ENCODE assay signal across 8 cellular contexts in genomic region chr2:10412380-10412779, GRCh38. TPM values are rescaled to one million over a fixed set of nuclear protein-coding genes. Genes with fewer than 3 reads are reported as not detected.
DNase-seq lines count a peak whose midpoint lies in the region; ATAC-seq lines count a peak whose summit lies in the region.

No MANE protein-coding gene starts in this region.

- H3K4me1 Mint-ChIP-seq in T-helper 2 cell treated with Interferon-gamma antibody and Interleukin-4, amounts not matched to agents 5 μg/mL and 100 μg/mL, for 36 hours (ENCODE audit: low read depth): peaks cover 33% of the 10 kb centered on the region

- peaks cover 11% of the 10 kb centered on the region for H3K36me3 Mint-ChIP-seq in T-helper 2 cell treated with Interferon-gamma antibody and Interleukin-4, amounts not matched to agents 5 μg/mL and 100 μg/mL, for 36 hours (ENCODE audit: low read depth)

- H3K9me3 Mint-ChIP-seq in T-helper 2 cell treated with Interferon-gamma antibody and Interleukin-4, amounts not matched to agents 5 μg/mL and 100 μg/mL, for 36 hours: no peaks in the 10 kb centered on the region

- no peak overlapping the region for H3K27ac Mint-ChIP-seq in T-helper 2 cell treated with Interferon-gamma antibody and Interleukin-4, amounts not matched to agents 5 μg/mL and 100 μg/mL, for 36 hours

- DNase-seq in NCI-H1694 (lab: John Stamatoyannopoulos, UW) (peak; percentile 12), NCI-H1694 treated with DMSO at 0.1 percent for 48 hours (lab: John Stamatoyannopoulos, UW) (no peak), inferior parietal cortex (ENCODE audit: extremely low spot score) (peak; percentile 31), mucosa of gallbladder (ENCODE audit: low spot score) (no peak)
- peak; percentile 38 for DNase-seq in T-helper 2 cell treated with Interferon-gamma antibody and Interleukin-4, amounts not matched to agents 5 μg/mL and 100 μg/mL, for 36 hours (ENCODE audit: low spot score)

- H3K27me3 Mint-ChIP-seq in T-helper 2 cell treated with Interferon-gamma antibody and Interleukin-4, amounts not matched to agents 5 μg/mL and 100 μg/mL, for 36 hours (ENCODE audit: low read depth): no peaks in the 10 kb centered on the region

- no peak overlapping the region for H3K4me3 Mint-ChIP-seq in T-helper 2 cell treated with Interferon-gamma antibody and Interleukin-4, amounts not matched to agents 5 μg/mL and 100 μg/mL, for 36 hours

- ATAC-seq in HG02798 (IDR thresholded peaks at IDR 0.05; ENCODE audit: poor library complexity, unreplicated experiment) (peak; percentile 25), HG03521 (IDR thresholded peaks at IDR 0.05; ENCODE audit: unreplicated experiment) (no peak), HG03469 (IDR thresholded peaks at IDR 0.05; ENCODE audit: unreplicated experiment) (no peak)

RNA-seq across cellular contexts. Expression of gene ODC1, which starts 35.7 kb away (rescaled TPM):
- 48.7 TPM for total RNA-seq in mucosa of gallbladder

Comparison
In these comparisons a context has a peak if more than half of its experiments do, and no peak if none do; other contexts are left out.
1. DNase-seq: peak in NCI-H1694 (single experiment), T-helper 2 cell treated with Interferon-gamma antibody and Interleukin-4, amounts not matched to agents 5 μg/mL and 100 μg/mL, for 36 hours (single experiment) and inferior parietal cortex (single experiment); none in NCI-H1694 treated with DMSO at 0.1 percent for 48 hours (single experiment) and mucosa of gallbladder (single experiment).